ENCODE assay signal across 3 cellular contexts in genomic region chr14:89428163-89428523, GRCh38.
TF ChIP-seq lines count a peak whose summit lies in the region.

No MANE protein-coding gene starts in this region.

TF ChIP-seq in SK-N-SH, 30 proteins besides CTCF, POLR2A, EP300 and RAD21:
- TF ChIP-seq RFX5 (IDR thresholded peaks at IDR 0.05; ENCODE audit: low read length), result no peak
TF ChIP-seq in SK-N-SH: peak in this region for 0.

TF ChIP-seq in SK-N-SH treated with all-trans-retinoic acid at 6 μM for 48 hours, 23 proteins besides CTCF, POLR2A, EP300 and RAD21:
- TF ChIP-seq ZNF8 (CRISPR knock-in tag; IDR thresholded peaks at IDR 0.05), result no peak
- TF ChIP-seq PATZ1 (CRISPR knock-in tag; IDR thresholded peaks at IDR 0.05; ENCODE audit: borderline replicate concordance), result no peak
- no peak for TF ChIP-seq TSHZ2 (CRISPR knock-in tag; IDR thresholded peaks at IDR 0.05)
- no peak for TF ChIP-seq ZNF70 (CRISPR knock-in tag; IDR thresholded peaks at IDR 0.05)
- TF ChIP-seq TOX (CRISPR knock-in tag; IDR thresholded peaks at IDR 0.05; ENCODE audit: borderline replicate concordance), result no peak
- TF ChIP-seq OSR1 (CRISPR knock-in tag; IDR thresholded peaks at IDR 0.05), result no peak
- no peak for TF ChIP-seq ZFP3 (CRISPR knock-in tag; IDR thresholded peaks at IDR 0.05)
- no peak for TF ChIP-seq ZFP30 (CRISPR knock-in tag; IDR thresholded peaks at IDR 0.05)
- TF ChIP-seq ARNTL (CRISPR knock-in tag; IDR thresholded peaks at IDR 0.05; ENCODE audit: borderline replicate concordance, low read depth), result no peak
- no peak for TF ChIP-seq ZC3H10 (CRISPR knock-in tag; IDR thresholded peaks at IDR 0.05)
- no peak for TF ChIP-seq RARB (CRISPR knock-in tag; IDR thresholded peaks at IDR 0.05)
- TF ChIP-seq ISL1 (CRISPR knock-in tag; IDR thresholded peaks at IDR 0.05), result no peak
- TF ChIP-seq GLIS3 (CRISPR knock-in tag; IDR thresholded peaks at IDR 0.05), result no peak
- no peak for TF ChIP-seq BACH2 (CRISPR knock-in tag; IDR thresholded peaks at IDR 0.05; ENCODE audit: borderline replicate concordance)
- no peak for TF ChIP-seq CSDC2 (CRISPR knock-in tag; IDR thresholded peaks at IDR 0.05)
- TF ChIP-seq POU6F1 (CRISPR knock-in tag; IDR thresholded peaks at IDR 0.05; ENCODE audit: borderline replicate concordance, low read depth), result no peak
- no peak for TF ChIP-seq CSRNP3 (CRISPR knock-in tag; IDR thresholded peaks at IDR 0.05)

TF ChIP-seq in HepG2, 621 proteins besides CTCF, POLR2A, EP300 and RAD21:
- TF ChIP-seq RXRA (CRISPR knock-in tag; IDR thresholded peaks at IDR 0.05) (no peak), GTF3A (CRISPR knock-in tag; conservative IDR thresholded peaks at IDR 0.05) (no peak), SOX6 (IDR thresholded peaks at IDR 0.05) (no peak), SOX6 (CRISPR knock-in tag; IDR thresholded peaks at IDR 0.05) (no peak), MYC (CRISPR knock-in tag; IDR thresholded peaks at IDR 0.05; ENCODE audit: borderline replicate concordance) (no peak), MIXL1 (CRISPR knock-in tag; IDR thresholded peaks at IDR 0.05) (no peak), TAF1 (CRISPR knock-in tag; IDR thresholded peaks at IDR 0.05) (no peak), NFIC (IDR thresholded peaks at IDR 0.05; ENCODE audit: low read length) (no peak), ZNF747 (CRISPR knock-in tag; IDR thresholded peaks at IDR 0.05; ENCODE audit: borderline replicate concordance) (no peak)
